In genomic region chr12:131092911-131093901, GRCh38 we compare ENCODE assay signal across 1 cellular context.
TF ChIP-seq lines count a peak whose summit lies in the region.

No MANE protein-coding gene starts in this region.

TF ChIP-seq in GM12878, 131 proteins besides CTCF, POLR2A, EP300 and RAD21 (continued from another document):
- TF ChIP-seq ATF2 (IDR thresholded peaks at IDR 0.05; ENCODE audit: low read length): peak; percentile 64; the same call in 1 of the 2 replicates
- peak; percentile 60; the same call in 1 of the 2 replicates for TF ChIP-seq NKRF (conservative IDR thresholded peaks at IDR 0.05)
- peak; percentile 90 for TF ChIP-seq TCF12 (IDR thresholded peaks at IDR 0.05; ENCODE audit: low read depth, low read length)
- no peak for TF ChIP-seq KDM1A (IDR thresholded peaks at IDR 0.05; ENCODE audit: borderline replicate concordance)
- peak; percentile 89 for TF ChIP-seq EED (IDR thresholded peaks at IDR 0.05; ENCODE audit: low read depth)
- no peak for TF ChIP-seq TCF7 (IDR thresholded peaks at IDR 0.05; ENCODE audit: borderline replicate concordance)
- no peak for TF ChIP-seq CHD4 (IDR thresholded peaks at IDR 0.05)
- 0 out of 4 replicates have a peak, but pooled peaks of 1 of the 2 experiments have one; percentile 22 for TF ChIP-seq ETV6 (conservative IDR thresholded peaks at IDR 0.05 in 1 of 2, IDR thresholded peaks at IDR 0.05 in 1 of 2; ENCODE audit: borderline replicate concordance in 1 of 2, low read depth in 1 of 2)
- no peak for TF ChIP-seq IRF3 (IDR thresholded peaks at IDR 0.05)
- no peak for TF ChIP-seq NR2C2 (IDR thresholded peaks at IDR 0.05; ENCODE audit: borderline replicate concordance, control insufficient read depth, insufficient read length, low read depth)
- TF ChIP-seq CREM (IDR thresholded peaks at IDR 0.05; ENCODE audit: low read depth): peak; percentile 66; the same call in 1 of the 2 replicates
- TF ChIP-seq RAD51 (IDR thresholded peaks at IDR 0.05): peak; percentile 18; the same call in 1 of the 2 replicates
- peak; percentile 96 to 98 for TF ChIP-seq IKZF2 (IDR thresholded peaks at IDR 0.05)
- no peak for TF ChIP-seq PRDM15 (CRISPR knock-in tag; IDR thresholded peaks at IDR 0.05)
- TF ChIP-seq POLR2AphosphoS2 (IDR thresholded peaks at IDR 0.05; ENCODE audit: low read depth, low read length): no peak
- peak; percentile 96 for TF ChIP-seq NBN (IDR thresholded peaks at IDR 0.05)
- TF ChIP-seq RFX5 (IDR thresholded peaks at IDR 0.05; ENCODE audit: low read depth, low read length): no peak
